8 cellular contexts compared by ENCODE assay signal in the genomic region with DNA sequence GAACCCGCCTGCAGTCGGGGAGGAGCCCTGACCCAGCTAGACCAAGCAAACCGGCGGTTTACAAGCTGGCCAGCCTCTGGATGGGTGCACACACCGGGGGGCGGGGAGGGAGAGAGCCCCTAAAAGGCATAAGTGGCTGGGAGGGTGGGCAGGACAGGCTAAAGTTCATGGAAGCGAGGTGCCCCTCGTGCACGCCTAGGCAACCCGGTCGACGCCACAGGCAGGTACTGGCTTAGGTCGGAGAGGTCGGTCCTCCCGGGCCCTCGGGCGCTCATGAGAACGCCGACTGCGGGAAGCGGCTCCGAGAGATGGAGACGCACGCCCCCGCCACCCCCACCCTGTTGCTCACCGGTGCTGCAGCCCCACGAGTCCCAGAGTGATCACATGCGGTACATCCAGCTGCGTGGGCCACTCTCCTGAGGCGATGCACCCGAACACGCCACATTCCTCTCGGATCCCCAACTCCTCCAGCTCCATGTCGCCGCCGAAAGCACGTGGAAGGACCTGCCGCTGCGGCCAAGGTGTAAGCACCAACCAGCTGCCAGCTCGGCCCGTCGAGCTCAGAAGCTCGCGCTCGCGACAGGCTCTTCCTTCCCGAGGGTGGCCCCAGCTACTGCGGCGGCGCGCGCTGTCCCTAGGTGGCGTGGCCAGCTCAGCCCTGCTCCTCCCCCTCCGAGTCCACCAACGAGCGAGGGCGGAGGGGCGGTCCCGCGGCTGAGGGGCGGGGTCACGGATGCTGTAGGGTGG. TPM values are rescaled to one million over a fixed set of nuclear protein-coding genes. Genes with fewer than 3 reads are reported as not detected.
DNase-seq lines count a peak whose midpoint lies in the region; ATAC-seq, FAIRE-seq and TF ChIP-seq lines count a peak whose summit lies in the region.

A gene (minus strand): TSS at position 615 of the 747 bp plus-strand sequence. CDS start 138 bp downstream, at position 477.

- H3K9me3 ChIP-seq in psoas muscle (no peaks in the 10 kb centered on the region), vagina (no peaks in the 10 kb centered on the region)

- intact Hi-C loops in left cardiac atrium (cut with DNase I) (no loop called here), psoas muscle (cut with DNase I) (loop anchor here in 1 of 2 donors (5.0 kb wide), 3 partner anchors 48 to 472 kb away; a partner anchor contains a TSS), vagina (cut with DNase I) (loop anchor here (10.0 kb wide), 1 partner anchor 50 kb away; a partner anchor contains a TSS)

- H3K27ac ChIP-seq in psoas muscle (peak within 1 kb of the TSS; percentile 97), vagina (peak within 1 kb of the TSS; percentile 96)

- H3K4me1 Mint-ChIP-seq in T-helper 1 cell treated with Interleukin-12 subunit alpha and Interleukin-12 subunit beta and Interleukin-4 antibody, amounts not matched to agents 30 μg/mL and 1 μg/mL, for 36 hours (ENCODE audit: low read depth): peaks cover 40% of the 10 kb centered on the region

- no peaks in the 10 kb centered on the region for H3K27me3 ChIP-seq in psoas muscle (ENCODE audit: insufficient read depth in 3 of 3, low read length in 2 of 3)
- no peaks in the 10 kb centered on the region for H3K27me3 ChIP-seq in vagina

- ATAC-seq in HG02798 (IDR thresholded peaks at IDR 0.05; ENCODE audit: poor library complexity, unreplicated experiment): peak; percentile 82
- ATAC-seq in left cardiac atrium: peak; percentile 95 to 98
- peak; percentile 95 to 97 (median 96) for ATAC-seq in psoas muscle

- no peaks in the 10 kb centered on the region for H3K9me3 Mint-ChIP-seq in T-helper 1 cell treated with Interleukin-12 subunit alpha and Interleukin-12 subunit beta and Interleukin-4 antibody, amounts not matched to agents 30 μg/mL and 1 μg/mL, for 36 hours

- peak within 1 kb of the TSS; percentile 85 for H3K4me3 ChIP-seq in psoas muscle
- peak within 1 kb of the TSS; percentile 83 to 91 for H3K4me3 ChIP-seq in vagina

- peak; percentile 85 for TF ChIP-seq POLR2A in GM12891 (IDR thresholded peaks at IDR 0.05; ENCODE audit: low read depth, low read length)
- peak in 1 of 2 donors; percentile 56 for TF ChIP-seq POLR2A in vagina (IDR thresholded peaks at IDR 0.05)

- H3K36me3 ChIP-seq in psoas muscle (ENCODE audit: insufficient read depth in 1 of 2, low read depth in 1 of 2): no peaks in the 10 kb centered on the region
- H3K36me3 ChIP-seq in vagina: no peaks in the 10 kb centered on the region

- H3K27me3 Mint-ChIP-seq in T-helper 1 cell treated with Interleukin-12 subunit alpha and Interleukin-12 subunit beta and Interleukin-4 antibody, amounts not matched to agents 30 μg/mL and 1 μg/mL, for 36 hours (ENCODE audit: low read depth): no peaks in the 10 kb centered on the region

- 0 to 1% (median 0%) methylated on average over 55 to 62 of the region's 62 CpGs for WGBS in psoas muscle, 3 donors

- H3K36me3 Mint-ChIP-seq in T-helper 1 cell treated with Interleukin-12 subunit alpha and Interleukin-12 subunit beta and Interleukin-4 antibody, amounts not matched to agents 30 μg/mL and 1 μg/mL, for 36 hours (ENCODE audit: low read depth): peaks cover 7% of the 10 kb centered on the region

- TF ChIP-seq CTCF in psoas muscle (IDR thresholded peaks at IDR 0.05) (peak; percentile 26), vagina (IDR thresholded peaks at IDR 0.05) (peak in 2 of 3 experiments; percentile 14 to 37)

- H3K4me3 Mint-ChIP-seq in T-helper 1 cell treated with Interleukin-12 subunit alpha and Interleukin-12 subunit beta and Interleukin-4 antibody, amounts not matched to agents 30 μg/mL and 1 μg/mL, for 36 hours: peak within 1 kb of the TSS; percentile 95

- peak; percentile 98 for FAIRE-seq in GM12891 (lab: Jason Lieb, UNC)

- H3K27ac Mint-ChIP-seq in T-helper 1 cell treated with Interleukin-12 subunit alpha and Interleukin-12 subunit beta and Interleukin-4 antibody, amounts not matched to agents 30 μg/mL and 1 μg/mL, for 36 hours: peak within 1 kb of the TSS; percentile 98

- DNase-seq in GM12891 (ENCODE audit: insufficient read length, low spot score): peak; percentile 88
- peak; percentile 89 for DNase-seq in NCI-H1694 (lab: John Stamatoyannopoulos, UW)
- peak; percentile 94 for DNase-seq in amniotic stem cell (lab: John Stamatoyannopoulos, UW)
- peak; percentile 98 for DNase-seq in left cardiac atrium
- DNase-seq in psoas muscle: peak; percentile 98 to 99
- peak; percentile 98 to 99 for DNase-seq in vagina (ENCODE audit: extremely low spot score in 2 of 2)

- H3K4me1 ChIP-seq in psoas muscle (peaks cover 12% of the 10 kb centered on the region), vagina (peaks cover 31% of the 10 kb centered on the region)

TF ChIP-seq in GM12891, 5 proteins besides CTCF, POLR2A, EP300 and RAD21:
- TF ChIP-seq TAF1 (IDR thresholded peaks at IDR 0.05; ENCODE audit: low read depth, low read length): 0 out of 2 replicates have a peak, but pooled peaks have one; percentile 31
- 0 out of 2 replicates have a peak, but pooled peaks have one; percentile 14 for TF ChIP-seq SPI1 (IDR thresholded peaks at IDR 0.05; ENCODE audit: low read depth, low read length)
- no peak for TF ChIP-seq PAX5 (IDR thresholded peaks at IDR 0.05; ENCODE audit: insufficient read depth, low read length, severe bottlenecking)
- TF ChIP-seq POLR2AphosphoS5 (IDR thresholded peaks at IDR 0.05; ENCODE audit: low read depth, low read length): peak; percentile 90
- TF ChIP-seq POU2F2 (IDR thresholded peaks at IDR 0.05; ENCODE audit: low read depth, low read length): peak; percentile 51; the same call in 1 of the 2 replicates

RNA-seq across cellular contexts. Expression of the gene that starts here (rescaled TPM):
- polyA plus RNA-seq in GM12891 (2012; ENCODE audit: low read depth, missing spikeins): 16.6 TPM
- total RNA-seq in left cardiac atrium (1 to 10 TPM; 3.9 to 5.5 TPM), psoas muscle (1 to 10 TPM; 5.0 to 8.1 (median 6.6) TPM), vagina (3.7 TPM)
- 1 to 10 TPM; 1.8 to 8.1 (median 3.7) TPM for polyA plus RNA-seq in psoas muscle

Comparison
In these comparisons a context has a peak if more than half of its experiments do, and no peak if none do; other contexts are left out.
1. Peak in every context shown above with its lines: DNase-seq, ATAC-seq, H3K4me3 ChIP-seq and H3K27ac ChIP-seq.